Comparison of ENCODE assay signal across 8 cellular contexts in the genomic region with DNA sequence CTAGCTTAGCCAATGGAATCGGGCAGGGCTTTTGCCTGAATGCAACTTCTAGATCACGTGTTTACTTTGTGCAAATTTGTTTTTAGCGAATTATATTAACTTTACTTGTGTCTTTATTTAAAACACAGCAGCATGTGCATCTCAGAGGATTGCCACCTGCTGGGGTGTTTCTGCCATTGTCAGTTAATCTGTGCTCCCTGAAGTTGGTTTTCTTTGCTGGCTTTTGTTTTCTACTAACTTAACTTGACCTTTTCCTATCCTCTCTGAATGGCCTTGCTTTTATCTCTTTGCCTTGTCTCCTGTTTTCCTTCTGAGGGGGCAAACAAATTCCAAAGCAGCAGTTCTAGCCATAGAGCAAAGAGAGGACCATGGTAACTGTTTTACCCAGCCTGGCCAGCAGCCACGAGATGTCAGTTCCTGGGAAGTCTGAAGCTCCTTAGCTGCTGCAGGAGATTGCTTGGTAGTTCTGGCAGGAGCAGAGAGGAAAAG.
DNase-seq lines count a peak whose midpoint lies in the region; ATAC-seq and TF ChIP-seq lines count a peak whose summit lies in the region.

No MANE protein-coding gene starts in this region.

- no peak overlapping the region for H3K4me3 ChIP-seq in HEK293 (ENCODE audit: low read depth, low read length)

- peaks cover 6% of the 10 kb centered on the region for H3K4me1 ChIP-seq in HEK293 (ENCODE audit: control insufficient read depth, insufficient read depth, low read length)

- peak; percentile 22 for TF ChIP-seq CTCF in GM10248 (IDR thresholded peaks at IDR 0.05; ENCODE audit: control extremely low read depth, extremely low read depth, low read depth, missing control alignments)
- peak; percentile 37; the same call in 1 of the 2 replicates for TF ChIP-seq CTCF in HEK293 (tag by site-specific recombination; IDR thresholded peaks at IDR 0.05)

- no peak for DNase-seq in GM10248 (ENCODE audit: extremely low spot score)
- peak; percentile 68 for DNase-seq in iris pigment epithelial cell (ENCODE audit: low read depth)
- DNase-seq in DMS153 (lab: John Stamatoyannopoulos, UW) = no peak
- no peak for DNase-seq in NCI-H146 treated with DMSO at 0.1 percent for 48 hours (lab: John Stamatoyannopoulos, UW; ENCODE audit: unreplicated experiment)
- DNase-seq in NOMO-1 (lab: John Stamatoyannopoulos, UW; ENCODE audit: unreplicated experiment in 2 of 2) = no peak

- H3K9me3 ChIP-seq in HEK293 (ENCODE audit: control insufficient read depth, insufficient read depth, low read depth, low read length) = no peaks in the 10 kb centered on the region

- peak; percentile 80 for ATAC-seq in SK-N-SH treated with all-trans-retinoic acid at 6 μM for 48 hours
- no peak for ATAC-seq in GM19035 (IDR thresholded peaks at IDR 0.05; ENCODE audit: unreplicated experiment)

- CTCF ChIA-PET in GM10248 (lab: Yijun Ruan, JAX) = interaction anchor here (0.8 to 4.0 kb wide), 17 partner anchors 8 to 492 kb away, joined by 3 to 35 read pairs (median 4); a partner anchor contains a TSS
- CTCF ChIA-PET in HEK293 (lab: Yijun Ruan, JAX) = interaction anchor here (0.6 to 3.7 kb wide), 10 partner anchors 12 to 103 kb away, joined by 3 to 17 read pairs (median 4); no protein-coding TSS in a partner anchor

- H3K36me3 ChIP-seq in HEK293 (ENCODE audit: control insufficient read depth in 2 of 2, insufficient read depth in 1 of 2, low read length in 2 of 2) = no peaks in the 10 kb centered on the region

- H3K27ac ChIP-seq in HEK293 (ENCODE audit: extremely low read depth, low read depth, low read length) = no peak overlapping the region

- POLR2A ChIA-PET in GM10248 (lab: Yijun Ruan, JAX) (no interaction called here), HEK293 (lab: Yijun Ruan, JAX) (interaction anchor here (0.6 kb wide), 1 partner anchor 15 kb away, joined by 3 read pairs; no protein-coding TSS in a partner anchor)

TF ChIP-seq in HEK293, 187 proteins besides CTCF, POLR2A, EP300 and RAD21:
- TF ChIP-seq SP7 (tag by site-specific recombination; IDR thresholded peaks at IDR 0.05) (no peak), ZNF654 (tag by site-specific recombination; IDR thresholded peaks at IDR 0.05; ENCODE audit: low read depth) (peak; percentile 19; the same call in 1 of the 2 replicates), ZNF558 (tag by site-specific recombination; IDR thresholded peaks at IDR 0.05) (no peak)

TF ChIP-seq in SK-N-SH treated with all-trans-retinoic acid at 6 μM for 48 hours, 23 proteins besides CTCF, POLR2A, EP300 and RAD21:
- TF ChIP-seq, protein P1, sequence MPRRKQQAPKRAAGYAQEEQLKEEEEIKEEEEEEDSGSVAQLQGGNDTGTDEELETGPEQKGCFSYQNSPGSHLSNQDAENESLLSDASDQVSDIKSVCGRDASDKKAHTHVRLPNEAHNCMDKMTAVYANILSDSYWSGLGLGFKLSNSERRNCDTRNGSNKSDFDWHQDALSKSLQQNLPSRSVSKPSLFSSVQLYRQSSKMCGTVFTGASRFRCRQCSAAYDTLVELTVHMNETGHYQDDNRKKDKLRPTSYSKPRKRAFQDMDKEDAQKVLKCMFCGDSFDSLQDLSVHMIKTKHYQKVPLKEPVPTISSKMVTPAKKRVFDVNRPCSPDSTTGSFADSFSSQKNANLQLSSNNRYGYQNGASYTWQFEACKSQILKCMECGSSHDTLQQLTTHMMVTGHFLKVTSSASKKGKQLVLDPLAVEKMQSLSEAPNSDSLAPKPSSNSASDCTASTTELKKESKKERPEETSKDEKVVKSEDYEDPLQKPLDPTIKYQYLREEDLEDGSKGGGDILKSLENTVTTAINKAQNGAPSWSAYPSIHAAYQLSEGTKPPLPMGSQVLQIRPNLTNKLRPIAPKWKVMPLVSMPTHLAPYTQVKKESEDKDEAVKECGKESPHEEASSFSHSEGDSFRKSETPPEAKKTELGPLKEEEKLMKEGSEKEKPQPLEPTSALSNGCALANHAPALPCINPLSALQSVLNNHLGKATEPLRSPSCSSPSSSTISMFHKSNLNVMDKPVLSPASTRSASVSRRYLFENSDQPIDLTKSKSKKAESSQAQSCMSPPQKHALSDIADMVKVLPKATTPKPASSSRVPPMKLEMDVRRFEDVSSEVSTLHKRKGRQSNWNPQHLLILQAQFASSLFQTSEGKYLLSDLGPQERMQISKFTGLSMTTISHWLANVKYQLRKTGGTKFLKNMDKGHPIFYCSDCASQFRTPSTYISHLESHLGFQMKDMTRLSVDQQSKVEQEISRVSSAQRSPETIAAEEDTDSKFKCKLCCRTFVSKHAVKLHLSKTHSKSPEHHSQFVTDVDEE (CRISPR knock-in tag; IDR thresholded peaks at IDR 0.05) = no peak
- TF ChIP-seq GLIS3 (CRISPR knock-in tag; IDR thresholded peaks at IDR 0.05) = no peak
- TF ChIP-seq, protein P2, sequence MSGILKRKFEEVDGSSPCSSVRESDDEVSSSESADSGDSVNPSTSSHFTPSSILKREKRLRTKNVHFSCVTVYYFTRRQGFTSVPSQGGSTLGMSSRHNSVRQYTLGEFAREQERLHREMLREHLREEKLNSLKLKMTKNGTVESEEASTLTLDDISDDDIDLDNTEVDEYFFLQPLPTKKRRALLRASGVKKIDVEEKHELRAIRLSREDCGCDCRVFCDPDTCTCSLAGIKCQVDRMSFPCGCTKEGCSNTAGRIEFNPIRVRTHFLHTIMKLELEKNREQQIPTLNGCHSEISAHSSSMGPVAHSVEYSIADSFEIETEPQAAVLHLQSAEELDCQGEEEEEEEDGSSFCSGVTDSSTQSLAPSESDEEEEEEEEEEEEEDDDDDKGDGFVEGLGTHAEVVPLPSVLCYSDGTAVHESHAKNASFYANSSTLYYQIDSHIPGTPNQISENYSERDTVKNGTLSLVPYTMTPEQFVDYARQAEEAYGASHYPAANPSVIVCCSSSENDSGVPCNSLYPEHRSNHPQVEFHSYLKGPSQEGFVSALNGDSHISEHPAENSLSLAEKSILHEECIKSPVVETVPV (CRISPR knock-in tag; IDR thresholded peaks at IDR 0.05) = no peak
- TF ChIP-seq TCF4 (CRISPR knock-in tag; IDR thresholded peaks at IDR 0.05; ENCODE audit: borderline replicate concordance) = no peak
- no peak for TF ChIP-seq TOX (CRISPR knock-in tag; IDR thresholded peaks at IDR 0.05; ENCODE audit: borderline replicate concordance)
- no peak for TF ChIP-seq ZNF8 (CRISPR knock-in tag; IDR thresholded peaks at IDR 0.05)
- no peak for TF ChIP-seq ZNF565 (CRISPR knock-in tag; conservative IDR thresholded peaks at IDR 0.05; ENCODE audit: low read depth)
- no peak for TF ChIP-seq ARNTL (CRISPR knock-in tag; IDR thresholded peaks at IDR 0.05; ENCODE audit: borderline replicate concordance, low read depth)
- TF ChIP-seq OSR1 (CRISPR knock-in tag; IDR thresholded peaks at IDR 0.05) = no peak
- no peak for TF ChIP-seq SNAI2 (CRISPR knock-in tag; IDR thresholded peaks at IDR 0.05)
- TF ChIP-seq, protein P3, sequence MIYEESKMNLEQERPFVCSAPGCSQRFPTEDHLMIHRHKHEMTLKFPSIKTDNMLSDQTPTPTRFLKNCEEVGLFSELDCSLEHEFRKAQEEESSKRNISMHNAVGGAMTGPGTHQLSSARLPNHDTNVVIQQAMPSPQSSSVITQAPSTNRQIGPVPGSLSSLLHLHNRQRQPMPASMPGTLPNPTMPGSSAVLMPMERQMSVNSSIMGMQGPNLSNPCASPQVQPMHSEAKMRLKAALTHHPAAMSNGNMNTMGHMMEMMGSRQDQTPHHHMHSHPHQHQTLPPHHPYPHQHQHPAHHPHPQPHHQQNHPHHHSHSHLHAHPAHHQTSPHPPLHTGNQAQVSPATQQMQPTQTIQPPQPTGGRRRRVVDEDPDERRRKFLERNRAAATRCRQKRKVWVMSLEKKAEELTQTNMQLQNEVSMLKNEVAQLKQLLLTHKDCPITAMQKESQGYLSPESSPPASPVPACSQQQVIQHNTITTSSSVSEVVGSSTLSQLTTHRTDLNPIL (CRISPR knock-in tag; IDR thresholded peaks at IDR 0.05; ENCODE audit: low read depth) = no peak
- no peak for TF ChIP-seq ESRRG (CRISPR knock-in tag; IDR thresholded peaks at IDR 0.05)
- TF ChIP-seq, protein P4, sequence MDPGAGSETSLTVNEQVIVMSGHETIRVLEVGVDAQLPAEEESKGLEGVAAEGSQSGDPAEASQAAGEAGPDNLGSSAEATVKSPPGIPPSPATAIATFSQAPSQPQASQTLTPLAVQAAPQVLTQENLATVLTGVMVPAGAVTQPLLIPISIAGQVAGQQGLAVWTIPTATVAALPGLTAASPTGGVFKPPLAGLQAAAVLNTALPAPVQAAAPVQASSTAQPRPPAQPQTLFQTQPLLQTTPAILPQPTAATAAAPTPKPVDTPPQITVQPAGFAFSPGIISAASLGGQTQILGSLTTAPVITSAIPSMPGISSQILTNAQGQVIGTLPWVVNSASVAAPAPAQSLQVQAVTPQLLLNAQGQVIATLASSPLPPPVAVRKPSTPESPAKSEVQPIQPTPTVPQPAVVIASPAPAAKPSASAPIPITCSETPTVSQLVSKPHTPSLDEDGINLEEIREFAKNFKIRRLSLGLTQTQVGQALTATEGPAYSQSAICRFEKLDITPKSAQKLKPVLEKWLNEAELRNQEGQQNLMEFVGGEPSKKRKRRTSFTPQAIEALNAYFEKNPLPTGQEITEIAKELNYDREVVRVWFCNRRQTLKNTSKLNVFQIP (CRISPR knock-in tag; IDR thresholded peaks at IDR 0.05; ENCODE audit: borderline replicate concordance, low read depth) = no peak
